Comparison of ENCODE assay signal across 1 cellular context in genomic region chr13:112641456-112641855, GRCh38.
TF ChIP-seq lines count a peak whose summit lies in the region.

No MANE protein-coding gene starts in this region.

TF ChIP-seq in H1, 55 proteins besides CTCF, POLR2A, EP300 and RAD21:
- TF ChIP-seq ZNF274 (IDR thresholded peaks at IDR 0.05; ENCODE audit: borderline replicate concordance, extremely low read depth, low read length) = no peak
- no peak for TF ChIP-seq ATF2 (IDR thresholded peaks at IDR 0.05; ENCODE audit: low read length)
- TF ChIP-seq BCL11A (IDR thresholded peaks at IDR 0.05; ENCODE audit: low read depth in 2 of 2, low read length in 2 of 2) = no peak
- TF ChIP-seq RXRA (IDR thresholded peaks at IDR 0.05; ENCODE audit: insufficient read depth, low read depth, low read length) = no peak
- no peak for TF ChIP-seq RBBP5 (IDR thresholded peaks at IDR 0.05; ENCODE audit: borderline replicate concordance, low read depth, low read length)
- no peak for TF ChIP-seq POLR2AphosphoS5 (IDR thresholded peaks at IDR 0.05; ENCODE audit: low read depth, low read length)
- no peak for TF ChIP-seq TAF1 (IDR thresholded peaks at IDR 0.05; ENCODE audit: low read depth, low read length)
- TF ChIP-seq CBX5 (IDR thresholded peaks at IDR 0.05; ENCODE audit: low read depth, low read length) = no peak
- no peak for TF ChIP-seq SP2 (IDR thresholded peaks at IDR 0.05; ENCODE audit: low read length)
- no peak for TF ChIP-seq MAX (IDR thresholded peaks at IDR 0.05)
- TF ChIP-seq JUN (IDR thresholded peaks at IDR 0.05; ENCODE audit: low read depth, low read length) = no peak
- no peak for TF ChIP-seq NRF1 (IDR thresholded peaks at IDR 0.05; ENCODE audit: low read depth, low read length)
- TF ChIP-seq MAFK (IDR thresholded peaks at IDR 0.05; ENCODE audit: low read depth, low read length) = no peak
- TF ChIP-seq SP4 (IDR thresholded peaks at IDR 0.05; ENCODE audit: low read length) = no peak
- TF ChIP-seq TAF7 (optimal IDR thresholded peaks at IDR 0.05; ENCODE audit: borderline replicate concordance, low read depth, low read length) = no peak
- TF ChIP-seq CREB1 (IDR thresholded peaks at IDR 0.05) = no peak
- no peak for TF ChIP-seq E2F6 (IDR thresholded peaks at IDR 0.05)
- no peak for TF ChIP-seq POU5F1 (IDR thresholded peaks at IDR 0.05; ENCODE audit: low read depth, low read length)
